ENCODE assay signal across 17 cellular contexts in genomic region chr13:100039740-100040139, GRCh38. TPM values are rescaled to one million over a fixed set of nuclear protein-coding genes. Genes with fewer than 3 reads are reported as not detected.
DNase-seq lines count a peak whose midpoint lies in the region; ATAC-seq and TF ChIP-seq lines count a peak whose summit lies in the region.
"Had no signal": no experiment of that assay in that cellular context is flagged by ENCODE, and none has a peak within 500 bp of the region (broad histone marks: within the 10 kb centered on the region; RNA-seq: fewer than 3 reads in every experiment).

No MANE protein-coding gene starts in this region.

- no peaks in the 10 kb centered on the region for H4K20me1 ChIP-seq in osteoblast (ENCODE audit: insufficient read depth, low read length)

- peak overlapping the region; percentile 1 for H3K27ac Mint-ChIP-seq in chondrocyte (ENCODE audit: unreplicated experiment)
- no peak overlapping the region for H3K27ac Mint-ChIP-seq in CD8-positive, alpha-beta memory T cell
- H3K27ac Mint-ChIP-seq: naive B cell had no signal

- H3K9me3 Mint-ChIP-seq in chondrocyte (ENCODE audit: low read depth), result no peaks in the 10 kb centered on the region
- H3K9me3 Mint-ChIP-seq in CD8-positive, alpha-beta memory T cell, result no peaks in the 10 kb centered on the region
- H3K9me3 Mint-ChIP-seq: naive B cell had no signal

- no peak for TF ChIP-seq CTCF in chondrocyte (IDR thresholded peaks at IDR 0.05)
- no peak for TF ChIP-seq CTCF in osteoblast (IDR thresholded peaks at IDR 0.05; ENCODE audit: extremely low read depth, low read depth, low read length)

- no peak overlapping the region for H3K27ac ChIP-seq in osteoblast (ENCODE audit: low read depth, low read length)
- no peak overlapping the region for H3K27ac ChIP-seq in effector memory CD4-positive, alpha-beta T cell (ENCODE audit: insufficient read depth, low read length, poor library complexity, severe bottlenecking)
- no peak overlapping the region for H3K27ac ChIP-seq in CD8-positive, alpha-beta memory T cell (ENCODE audit: low read depth, low read length)

- H3K36me3 Mint-ChIP-seq in chondrocyte (ENCODE audit: low read depth), result no peaks in the 10 kb centered on the region
- H3K36me3 Mint-ChIP-seq in CD8-positive, alpha-beta memory T cell, result no peaks in the 10 kb centered on the region
- H3K36me3 Mint-ChIP-seq: naive B cell had no signal

- no peaks in the 10 kb centered on the region for H3K79me2 ChIP-seq in osteoblast (ENCODE audit: insufficient read depth, low read length)

- H2AFZ ChIP-seq in osteoblast (ENCODE audit: low read length), result peak overlapping the region; percentile 4

- peaks cover 3% of the 10 kb centered on the region for H3K27me3 ChIP-seq in osteoblast (ENCODE audit: insufficient read depth, low read length)
- H3K27me3 ChIP-seq in effector memory CD4-positive, alpha-beta T cell (replicated peaks; ENCODE audit: control insufficient read depth, insufficient read depth, low read length, poor library complexity, severe bottlenecking), result no peaks in the 10 kb centered on the region
- H3K27me3 ChIP-seq in CD8-positive, alpha-beta memory T cell (ENCODE audit: insufficient read depth, low read length, poor library complexity, severe bottlenecking), result no peaks in the 10 kb centered on the region
- H3K27me3 ChIP-seq: MG63 had no signal

- ATAC-seq in GM21367 (IDR thresholded peaks at IDR 0.05; ENCODE audit: unreplicated experiment), result no peak

- H3K9me3 ChIP-seq in osteoblast (ENCODE audit: low read depth, low read length), result no peaks in the 10 kb centered on the region
- H3K9me3 ChIP-seq in effector memory CD4-positive, alpha-beta T cell (ENCODE audit: control insufficient read depth, low read length), result no peaks in the 10 kb centered on the region
- no peaks in the 10 kb centered on the region for H3K9me3 ChIP-seq in CD8-positive, alpha-beta memory T cell (ENCODE audit: low read length)
- H3K9me3 ChIP-seq: MG63 had no signal

- no peaks in the 10 kb centered on the region for H3K27me3 Mint-ChIP-seq in chondrocyte (ENCODE audit: low read depth)
- peaks cover 1 to 4% of the 10 kb centered on the region in 2 donors for H3K27me3 Mint-ChIP-seq in CD8-positive, alpha-beta memory T cell

- peak overlapping the region; percentile 67 for H3K4me2 ChIP-seq in osteoblast (ENCODE audit: insufficient read depth, low read length)

- no peaks in the 10 kb centered on the region for H3K4me1 ChIP-seq in osteoblast (ENCODE audit: insufficient read depth, low read length)
- no peaks in the 10 kb centered on the region for H3K4me1 ChIP-seq in effector memory CD4-positive, alpha-beta T cell (ENCODE audit: control insufficient read depth, insufficient read depth, low read length, poor library complexity, severe bottlenecking)
- H3K4me1 ChIP-seq in CD8-positive, alpha-beta memory T cell (ENCODE audit: insufficient read depth, low read length), result no peaks in the 10 kb centered on the region

- H3K36me3 ChIP-seq in osteoblast (ENCODE audit: insufficient read depth, low read length), result no peaks in the 10 kb centered on the region
- no peaks in the 10 kb centered on the region for H3K36me3 ChIP-seq in effector memory CD4-positive, alpha-beta T cell (ENCODE audit: control insufficient read depth, insufficient read depth, low read length)
- no peaks in the 10 kb centered on the region for H3K36me3 ChIP-seq in CD8-positive, alpha-beta memory T cell (ENCODE audit: insufficient read depth, low read length)
- H3K36me3 ChIP-seq: MG63 had no signal

- H3K4me1 Mint-ChIP-seq in chondrocyte (ENCODE audit: low read depth), result peaks cover 12% of the 10 kb centered on the region
- H3K4me1 Mint-ChIP-seq in CD8-positive, alpha-beta memory T cell, result no peaks in the 10 kb centered on the region
- H3K4me1 Mint-ChIP-seq: naive B cell had no signal

- POLR2A ChIA-PET in CD8-positive, alpha-beta memory T cell (lab: Charles Lee), result no interaction called here

- peak; percentile 27 for DNase-seq in EL
- DNase-seq in HT1080 (ENCODE audit: low read depth), result peak; percentile 32
- DNase-seq in chondrocyte (ENCODE audit: low spot score), result no peak
- peak; percentile 49 for DNase-seq in osteoblast (ENCODE audit: insufficient read length, low spot score, missing footprints)
- no peak for DNase-seq in effector memory CD4-positive, alpha-beta T cell
- no peak for DNase-seq in CD8-positive, alpha-beta memory T cell
- DNase-seq: activated CD4-positive, alpha-beta T cell treated with anti-CD3 and anti-CD28 coated beads, Interleukin-2, amount 50 U/mL, for 48 hours; activated naive CD4-positive, alpha-beta T cell treated with anti-CD3 and anti-CD28 coated beads, Interleukin-2, amount 50 U/mL, for 16 hours; activated T-cell treated with anti-CD3 and anti-CD28 coated beads, Interleukin-2, amount 50 U/mL, for 1 hour; erythroblast; glutamatergic neuron; MG63; naive B cell; RPMI8226; SW 1271 had no signal

- H3K4me3 ChIP-seq in osteoblast (ENCODE audit: insufficient read depth, low read length), result no peak overlapping the region
- H3K4me3 ChIP-seq in effector memory CD4-positive, alpha-beta T cell (ENCODE audit: insufficient read depth, low read depth, low read length, poor library complexity, severe bottlenecking), result no peak overlapping the region
- H3K4me3 ChIP-seq in CD8-positive, alpha-beta memory T cell (ENCODE audit: low read length), result no peak overlapping the region
- H3K4me3 ChIP-seq: MG63 had no signal

- no peak overlapping the region for H3K4me3 Mint-ChIP-seq in chondrocyte (ENCODE audit: unreplicated experiment)
- no peak overlapping the region for H3K4me3 Mint-ChIP-seq in CD8-positive, alpha-beta memory T cell
- H3K4me3 Mint-ChIP-seq: naive B cell had no signal

- CTCF ChIA-PET in CD8-positive, alpha-beta memory T cell (lab: Charles Lee), result no interaction called here

RNA-seq across cellular contexts. Expression of gene PCCA, which starts 49.2 kb away (rescaled TPM):
- total RNA-seq in HT1080 (2014; rRNA removed; shearing (Covaris generic)), result 9.2 and 17.0 TPM in 2 replicates
- polyA plus RNA-seq in HT1080 (2015; cell fraction: cytosol; rRNA removed), result 10.4 and 10.9 TPM in 2 replicates
- polyA plus RNA-seq in HT1080 (2015; cell fraction: nucleus; rRNA removed), result 18.0 and 19.2 TPM in 2 replicates
- total RNA-seq in chondrocyte, result 14.8 to 25.5 TPM (median 15.1 TPM) in 3 replicates
- total RNA-seq in osteoblast, result 40.5 and 51.0 TPM in 2 replicates
- 1 to 10 TPM; 6.1 to 6.2 TPM for total RNA-seq in CD8-positive, alpha-beta memory T cell
- polyA plus RNA-seq in CD8-positive, alpha-beta memory T cell, result 9.5 TPM

RNA-seq across cellular contexts. Expression of gene ZIC2, which starts 58.2 kb away (rescaled TPM):
- 2.4 and 4.4 TPM in 2 replicates for total RNA-seq in HT1080 (2014; rRNA removed; shearing (Covaris generic))
- polyA plus RNA-seq in HT1080 (2015; cell fraction: cytosol; rRNA removed), result 5.0 and 5.5 TPM in 2 replicates
- 6.4 and 6.5 TPM in 2 replicates for polyA plus RNA-seq in HT1080 (2015; cell fraction: nucleus; rRNA removed)
- 26.4 to 55.8 TPM (median 30.6 TPM) in 3 replicates for total RNA-seq in chondrocyte
- total RNA-seq in osteoblast, result not detected in 2 replicates
- total RNA-seq in CD8-positive, alpha-beta memory T cell, result not detected
- not detected for polyA plus RNA-seq in CD8-positive, alpha-beta memory T cell
- polyA plus RNA-seq: BJ had no signal

Comparison
In these comparisons a context has a peak if more than half of its experiments do, and no peak if none do; other contexts are left out.
1. DNase-seq: peak in EL (single experiment), HT1080 (single experiment) and osteoblast (single experiment); none in chondrocyte (single experiment), effector memory CD4-positive, alpha-beta T cell (0 of 3) and CD8-positive, alpha-beta memory T cell (0 of 5).